In the genomic region with DNA sequence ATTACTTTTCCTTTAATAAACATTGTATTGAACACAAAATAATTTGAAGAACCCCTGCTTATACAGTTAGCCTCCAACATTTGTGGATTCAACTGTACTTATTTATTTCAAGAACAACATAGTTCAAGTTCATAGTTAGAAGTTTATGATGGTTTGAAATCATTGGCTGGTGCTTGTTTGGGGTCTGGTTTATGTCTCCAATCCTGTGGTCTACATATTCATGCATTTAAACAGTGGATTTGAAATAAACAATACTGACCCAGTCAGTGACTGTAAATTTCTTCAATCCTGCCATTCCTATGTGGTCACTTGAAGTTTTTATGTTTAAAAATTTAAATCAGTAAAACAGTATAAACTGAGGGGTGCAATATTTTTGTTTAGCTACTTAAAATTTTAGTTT, we compare ENCODE assay signal across 11 cellular contexts.
"Had no signal": no experiment of that assay in that cellular context is flagged by ENCODE, and none has a peak within 500 bp of the region (broad histone marks: within the 10 kb centered on the region; RNA-seq: fewer than 3 reads in every experiment).

No MANE protein-coding gene starts in this region.

- H3K9me3 ChIP-seq: HAP-1 had no signal

- H3K4me1 ChIP-seq: HAP-1 had no signal

- H3K4me3 ChIP-seq: GM23248, GM23338, HAP-1 had no signal

- H2AFZ ChIP-seq: GM23248, GM23338 had no signal

- DNase-seq: GM23248, GOT3, H7, H9, HCEC 1CT, HFFc6 had no signal

- ATAC-seq: GM23338, HCT116 had no signal

- H3K4me2 ChIP-seq: GM23338 had no signal

- H3K36me3 ChIP-seq: HAP-1 had no signal

- H3K9ac ChIP-seq: GM23248 had no signal

- H3K27ac ChIP-seq: GM23248 had no signal

- FAIRE-seq: H1, H54 had no signal
